In the genomic region with DNA sequence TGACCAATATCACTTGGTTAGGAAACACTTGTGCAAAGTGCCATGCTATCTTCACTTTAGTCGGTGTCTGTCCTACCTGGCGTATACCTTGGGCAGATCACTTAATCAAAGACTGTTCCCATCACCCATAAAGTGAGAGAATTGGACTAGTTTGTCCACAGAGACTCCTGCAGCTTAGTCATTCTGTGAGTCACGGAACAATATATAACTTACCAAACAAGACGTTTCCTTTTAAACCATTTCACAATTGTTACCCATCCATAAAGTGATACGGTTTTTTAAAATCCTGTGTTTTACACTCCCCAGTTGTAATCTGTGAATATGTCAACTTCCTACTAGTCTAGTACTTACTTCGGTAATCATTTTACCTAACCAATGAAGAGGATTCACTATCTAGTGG, we compare ENCODE assay signal across 22 cellular contexts.
"Had no signal": no experiment of that assay in that cellular context is flagged by ENCODE, and none has a peak within 500 bp of the region (broad histone marks: within the 10 kb centered on the region; RNA-seq: fewer than 3 reads in every experiment).

No MANE protein-coding gene starts in this region.

- H3K4me3 ChIP-seq: esophagus squamous epithelium, lung had no signal

- H3K9ac ChIP-seq: parathyroid adenoma had no signal

- H3K9me3 ChIP-seq: esophagus squamous epithelium, neutrophil had no signal

- FAIRE-seq: urothelium cell line had no signal

- H3K4me1 ChIP-seq: parathyroid adenoma had no signal

- ATAC-seq: activated T-helper 17 cell treated with anti-CD3 and anti-CD28 coated beads, Interleukin-2, amount 50 U/mL, for 72 hours; natural killer cell treated with Interleukin-12 subunit alpha and Interleukin-12 subunit beta and Interleukin-15 and Interleukin-18, amount 100 ng/mL, for 72 hours; sciatic nerve; stimulated activated naive B cell treated with anti-CD40 and anti-IgM and Interleukin-4, amounts not matched to agents 10 μg/mL and 1 μg/mL and 100 μg/mL, for 72 hours had no signal

- DNase-seq: activated CD4-positive, alpha-beta T cell treated with anti-CD3 and anti-CD28 coated beads, Interleukin-2, amount 50 U/mL, for 48 hours; activated CD4-positive, CD25-positive, alpha-beta regulatory T cell treated with anti-CD3 and anti-CD28 coated beads, Interleukin-2, amount 50 U/mL, for 72 hours; activated naive CD4-positive, alpha-beta T cell; activated naive CD8-positive, alpha-beta T cell treated with anti-CD3 and anti-CD28 coated beads, Interleukin-2, amount 10 ng/mL, durations not matched to agents 7 days and 5 days; amygdala; cerebellar nuclear complex; effector CD4-positive, alpha-beta T cell; esophagus squamous epithelium; foreskin fibroblast; hypothalamus; islet precursor cell; stimulated activated naive B cell treated with anti-CD40 and anti-IgM and Interleukin-4, amounts not matched to agents 10 μg/mL and 1 μg/mL and 100 μg/mL, for 72 hours; SW 1271; T-helper 2 cell had no signal

- H3K79me2 ChIP-seq: parathyroid adenoma had no signal

- H3K27me3 ChIP-seq: esophagus squamous epithelium, neutrophil had no signal

- H3K36me3 ChIP-seq: esophagus squamous epithelium, neutrophil had no signal

- H2AFZ ChIP-seq: parathyroid adenoma had no signal

- H3K27ac ChIP-seq: esophagus squamous epithelium, neutrophil, parathyroid adenoma, VCaP had no signal
